ENCODE assay signal across 11 cellular contexts in genomic region chr12:94805749-94806148, GRCh38.
DNase-seq lines count a peak whose midpoint lies in the region; ATAC-seq and TF ChIP-seq lines count a peak whose summit lies in the region.
"Had no signal": no experiment of that assay in that cellular context is flagged by ENCODE, and none has a peak within 500 bp of the region (broad histone marks: within the 10 kb centered on the region; RNA-seq: fewer than 3 reads in every experiment).

No MANE protein-coding gene starts in this region.

- TF ChIP-seq POLR2A in gastroesophageal sphincter (IDR thresholded peaks at IDR 0.05) = no peak

- no peak for DNase-seq in right cardiac atrium
- no peak for DNase-seq in Right ventricle myocardium inferior (ENCODE audit: missing footprints)
- no peak for DNase-seq in RWPE2 (ENCODE audit: low spot score)
- DNase-seq in GM19238 (ENCODE audit: insufficient read length, low spot score) = no peak
- no peak for DNase-seq in stimulated activated CD4-positive, alpha-beta T cell treated with anti-CD3 and anti-CD28 coated beads, Interleukin-1b, Interleukin-23, amount 100 ng/mL, for 48 hours
- DNase-seq in cerebellar cortex (ENCODE audit: low spot score) = no peak
- DNase-seq: activated CD4-positive, CD25-positive, alpha-beta regulatory T cell; AML-193; NCI-H774 had no signal

- H3K9me3 ChIP-seq in right cardiac atrium (ENCODE audit: control insufficient read depth, low read length) (no peaks in the 10 kb centered on the region), RWPE2 (ENCODE audit: severe bottlenecking) (no peaks in the 10 kb centered on the region), gastroesophageal sphincter (no peaks in the 10 kb centered on the region)

- H3K4me1 ChIP-seq in right cardiac atrium (ENCODE audit: control insufficient read depth, insufficient read depth, low read length) (no peaks in the 10 kb centered on the region), RWPE2 (ENCODE audit: insufficient read depth, poor library complexity, severe bottlenecking) (peaks cover 5% of the 10 kb centered on the region), gastroesophageal sphincter (no peaks in the 10 kb centered on the region)

- TF ChIP-seq CTCF in RWPE2 (IDR thresholded peaks at IDR 0.05; ENCODE audit: poor library complexity, severe bottlenecking) (no peak), gastroesophageal sphincter (IDR thresholded peaks at IDR 0.05) (no peak)

- H3K36me3 ChIP-seq in RWPE2 (ENCODE audit: low read depth) (no peaks in the 10 kb centered on the region), gastroesophageal sphincter (no peaks in the 10 kb centered on the region)

- H3K27ac ChIP-seq in right cardiac atrium (ENCODE audit: low read length) (no peak overlapping the region), RWPE2 (ENCODE audit: poor library complexity, severe bottlenecking) (no peak overlapping the region), gastroesophageal sphincter (peak overlapping the region in 1 of 4 donors; percentile 40)

- intact Hi-C loops in right cardiac atrium (cut with DNase I) = no loop called here
- intact Hi-C loops in Right ventricle myocardium inferior (cut with DNase I) = no loop called here

- ATAC-seq in right cardiac atrium (peak; percentile 24 to 48), Right ventricle myocardium inferior (no peak), RWPE2 (ENCODE audit: low read depth) (peak; percentile 79), gastroesophageal sphincter (peak; percentile 63), GM18519 (IDR thresholded peaks at IDR 0.05; ENCODE audit: low FRiP score, unreplicated experiment) (no peak)

- H3K27me3 ChIP-seq in right cardiac atrium (ENCODE audit: control insufficient read depth, insufficient read depth) (no peaks in the 10 kb centered on the region), RWPE2 (ENCODE audit: insufficient read depth, poor library complexity, severe bottlenecking) (no peaks in the 10 kb centered on the region), gastroesophageal sphincter (no peaks in the 10 kb centered on the region)

- no peak for TF ChIP-seq EP300 in gastroesophageal sphincter (IDR thresholded peaks at IDR 0.05)

- no peak overlapping the region for H3K4me3 ChIP-seq in right cardiac atrium (ENCODE audit: low read length)
- no peak overlapping the region for H3K4me3 ChIP-seq in RWPE2 (ENCODE audit: severe bottlenecking)
- no peak overlapping the region for H3K4me3 ChIP-seq in gastroesophageal sphincter

- WGBS in right cardiac atrium = 68% methylated on average over 2 of the region's 2 CpGs
- WGBS in gastroesophageal sphincter (ENCODE audit: low coverage in 1 of 2), 2 donors = 57 to 60% methylated on average over 2 of the region's 2 CpGs

Comparison
In these comparisons a context has a peak if more than half of its experiments do, and no peak if none do; other contexts are left out.
1. ATAC-seq: peak in right cardiac atrium (2 of 2), RWPE2 (single experiment) and gastroesophageal sphincter (single experiment); none in Right ventricle myocardium inferior (single experiment) and GM18519 (single experiment).